Comparison of ENCODE assay signal across 16 cellular contexts in genomic region chr1:32758177-32758794, GRCh38. TPM values are rescaled to one million over a fixed set of nuclear protein-coding genes. Genes with fewer than 3 reads are reported as not detected.
DNase-seq lines count a peak whose midpoint lies in the region; ATAC-seq and TF ChIP-seq lines count a peak whose summit lies in the region.
"Had no signal": no experiment of that assay in that cellular context is flagged by ENCODE, and none has a peak within 500 bp of the region (broad histone marks: within the 10 kb centered on the region; RNA-seq: fewer than 3 reads in every experiment).

No MANE protein-coding gene starts in this region.

- H3K27me3 Mint-ChIP-seq in GM23338 (ENCODE audit: insufficient read depth, low read depth, poor library complexity): peaks cover 15% of the 10 kb centered on the region
- H3K27me3 Mint-ChIP-seq in natural killer cell treated with Interleukin-12 subunit alpha and Interleukin-12 subunit beta and Interleukin-15 and Interleukin-18, amount 100 ng/mL, for 72 hours: no peaks in the 10 kb centered on the region

- peak overlapping the region; percentile 99; the same call in 1 of the 2 replicates for H3K27ac Mint-ChIP-seq in GM23338
- H3K27ac Mint-ChIP-seq in natural killer cell treated with Interleukin-12 subunit alpha and Interleukin-12 subunit beta and Interleukin-15 and Interleukin-18, amount 100 ng/mL, for 72 hours: no peak overlapping the region
- H3K27ac Mint-ChIP-seq: activated naive CD4-positive, alpha-beta T cell treated with anti-CD3 and anti-CD28 coated beads, Interleukin-2, amount 10 ng/mL, durations not matched to agents 7 days and 5 days had no signal

- H3K27me3 ChIP-seq in GM23338 (ENCODE audit: insufficient read depth) (no peaks in the 10 kb centered on the region), body of pancreas (no peaks in the 10 kb centered on the region), layer of hippocampus (ENCODE audit: control insufficient read depth, insufficient read depth, low read length) (no peaks in the 10 kb centered on the region), smooth muscle cell (ENCODE audit: low read depth) (no peaks in the 10 kb centered on the region)
- H3K27me3 ChIP-seq: gastrocnemius medialis had no signal

- DNase-seq in GM23338 (ENCODE audit: low spot score) (no peak), body of pancreas (no peak), smooth muscle cell (lab: John Stamatoyannopoulos, UW; ENCODE audit: unreplicated experiment) (no peak), HEK293T (ENCODE audit: extremely low spot score) (no peak), Right ventricle myocardium inferior (ENCODE audit: missing footprints) (no peak), cortex of kidney (lab: John Stamatoyannopoulos, UW) (no peak)
- no peak for DNase-seq in natural killer cell treated with Interleukin-12 subunit alpha and Interleukin-12 subunit beta and Interleukin-15 and Interleukin-18, amount 100 ng/mL, for 72 hours (ENCODE audit: low spot score)
- DNase-seq: activated naive CD4-positive, alpha-beta T cell treated with anti-CD3 and anti-CD28 coated beads, Interleukin-2, amount 10 ng/mL, durations not matched to agents 7 days and 5 days; activated T-cell treated with anti-CD3 and anti-CD28 coated beads for 4 hours; DMS 273 treated with DMSO at 0.1 percent for 48 hours; gastrocnemius medialis; NCI-H1092; psoas muscle; SHP77 treated with DMSO at 0.1 percent for 48 hours had no signal

- intact Hi-C loops in body of pancreas (cut with DNase I): no loop called here
- intact Hi-C loops in Right ventricle myocardium inferior (cut with DNase I): no loop called here

- H3K36me3 ChIP-seq in GM23338 (ENCODE audit: insufficient read depth) (0 out of 2 replicates have a peak, but pooled peaks cover under 1% of the 10 kb centered on the region), body of pancreas (replicated peaks in 1 of 2; ENCODE audit: insufficient read depth in 1 of 2, low read depth in 2 of 2) (no peaks in the 10 kb centered on the region), smooth muscle cell (ENCODE audit: low read depth) (no peaks in the 10 kb centered on the region)
- H3K36me3 ChIP-seq: gastrocnemius medialis had no signal

- peaks cover 67% of the 10 kb centered on the region for H3K79me2 ChIP-seq in GM23338 (replicated peaks; ENCODE audit: insufficient read depth)
- H3K79me2 ChIP-seq in smooth muscle cell (ENCODE audit: low read depth): peaks cover 28% of the 10 kb centered on the region

- H3K9me3 ChIP-seq in body of pancreas: no peaks in the 10 kb centered on the region
- H3K9me3 ChIP-seq in smooth muscle cell (replicated peaks; ENCODE audit: low read depth): no peaks in the 10 kb centered on the region
- H3K9me3 ChIP-seq: gastrocnemius medialis, psoas muscle had no signal

- POLR2A ChIA-PET in HEK293T (lab: Yijun Ruan, JAX): interaction anchor here (1.2 kb wide), 1 partner anchor 107 kb away, joined by 3 read pairs; the partner anchor contains the start of gene RBBP4

- ATAC-seq in GM23338 (no peak), body of pancreas (no peak), Right ventricle myocardium inferior (no peak)
- no peak for ATAC-seq in natural killer cell treated with Interleukin-12 subunit alpha and Interleukin-12 subunit beta and Interleukin-15 and Interleukin-18, amount 100 ng/mL, for 72 hours
- ATAC-seq: gastrocnemius medialis, psoas muscle had no signal

- H3F3A ChIP-seq in GM23338 (replicated peaks; ENCODE audit: low read depth) (peaks cover 35% of the 10 kb centered on the region), smooth muscle cell (ENCODE audit: low read depth) (peaks cover 13% of the 10 kb centered on the region)

- peaks cover 9% of the 10 kb centered on the region for H3K36me3 Mint-ChIP-seq in GM23338 (ENCODE audit: low read depth)
- no peaks in the 10 kb centered on the region for H3K36me3 Mint-ChIP-seq in natural killer cell treated with Interleukin-12 subunit alpha and Interleukin-12 subunit beta and Interleukin-15 and Interleukin-18, amount 100 ng/mL, for 72 hours
- H3K36me3 Mint-ChIP-seq: activated naive CD4-positive, alpha-beta T cell treated with anti-CD3 and anti-CD28 coated beads, Interleukin-2, amount 10 ng/mL, durations not matched to agents 7 days and 5 days had no signal

- H3K4me1 ChIP-seq in GM23338 (ENCODE audit: insufficient read depth) (peaks cover 65% of the 10 kb centered on the region), body of pancreas (peaks cover 83% of the 10 kb centered on the region), smooth muscle cell (ENCODE audit: low read depth) (peaks cover 32% of the 10 kb centered on the region)

- CTCF ChIA-PET in HEK293T (lab: Yijun Ruan, JAX): interaction anchor here (1.4 to 2.1 kb wide), 2 partner anchors 16 to 46 kb away, joined by 3 to 7 read pairs; no protein-coding TSS in a partner anchor

- H3K9me2 ChIP-seq in GM23338 (ENCODE audit: insufficient read depth): no peaks in the 10 kb centered on the region

- no peak for TF ChIP-seq POLR2A in body of pancreas (IDR thresholded peaks at IDR 0.05)

- H4K20me1 ChIP-seq in GM23338 (replicated peaks; ENCODE audit: insufficient read depth) (peaks cover 4% of the 10 kb centered on the region; the same call in 1 of the 2 replicates), smooth muscle cell (ENCODE audit: low read depth) (peaks cover 42% of the 10 kb centered on the region)

- 54 to 63% methylated on average over 4 to 7 of the region's 7 CpGs for WGBS in body of pancreas, 2 donors
- WGBS in smooth muscle cell (ENCODE audit: low lambda C conversion rate): 56% methylated on average over 7 of the region's 7 CpGs

- peak overlapping the region; percentile 100 for H3K27ac ChIP-seq in GM23338 (ENCODE audit: low read depth)
- peak overlapping the region; percentile 97 to 100 (median 98) for H3K27ac ChIP-seq in body of pancreas
- peak overlapping the region; percentile 46 for H3K27ac ChIP-seq in layer of hippocampus (ENCODE audit: low read depth, low read length)
- peak overlapping the region; percentile 92 for H3K27ac ChIP-seq in smooth muscle cell (ENCODE audit: low read depth)
- H3K27ac ChIP-seq: gastrocnemius medialis, psoas muscle had no signal

- H3K4me2 ChIP-seq in GM23338: peak overlapping the region; percentile 72
- no peak overlapping the region for H3K4me2 ChIP-seq in smooth muscle cell

- H3K4me3 ChIP-seq in GM23338 (0 out of 2 replicates have a peak overlapping the region, but pooled peaks have one; percentile 44), body of pancreas (no peak overlapping the region), smooth muscle cell (no peak overlapping the region)
- H3K4me3 ChIP-seq: gastrocnemius medialis, psoas muscle had no signal

- no peaks in the 10 kb centered on the region; the same call in 2 of the 3 replicates for H3K9me3 Mint-ChIP-seq in GM23338
- no peaks in the 10 kb centered on the region for H3K9me3 Mint-ChIP-seq in natural killer cell treated with Interleukin-12 subunit alpha and Interleukin-12 subunit beta and Interleukin-15 and Interleukin-18, amount 100 ng/mL, for 72 hours
- H3K9me3 Mint-ChIP-seq: activated naive CD4-positive, alpha-beta T cell treated with anti-CD3 and anti-CD28 coated beads, Interleukin-2, amount 10 ng/mL, durations not matched to agents 7 days and 5 days had no signal

- TF ChIP-seq CTCF in GM23338 (conservative IDR thresholded peaks at IDR 0.05; ENCODE audit: low read depth in 2 of 2): no peak
- no peak for TF ChIP-seq CTCF in body of pancreas (IDR thresholded peaks at IDR 0.05)
- no peak for TF ChIP-seq CTCF in smooth muscle cell (IDR thresholded peaks at IDR 0.05; ENCODE audit: borderline replicate concordance, insufficient read depth, poor library complexity, severe bottlenecking)

- H2AFZ ChIP-seq in GM23338: no peak overlapping the region
- no peak overlapping the region for H2AFZ ChIP-seq in smooth muscle cell (ENCODE audit: low read depth)

- peak overlapping the region; percentile 40; the same call in 1 of the 3 replicates for H3K4me3 Mint-ChIP-seq in GM23338
- no peak overlapping the region for H3K4me3 Mint-ChIP-seq in natural killer cell treated with Interleukin-12 subunit alpha and Interleukin-12 subunit beta and Interleukin-15 and Interleukin-18, amount 100 ng/mL, for 72 hours
- H3K4me3 Mint-ChIP-seq: activated naive CD4-positive, alpha-beta T cell treated with anti-CD3 and anti-CD28 coated beads, Interleukin-2, amount 10 ng/mL, durations not matched to agents 7 days and 5 days had no signal

- H3K9ac ChIP-seq in smooth muscle cell (ENCODE audit: low read depth): no peak overlapping the region

- peaks cover 74% of the 10 kb centered on the region for H3K4me1 Mint-ChIP-seq in GM23338
- H3K4me1 Mint-ChIP-seq in natural killer cell treated with Interleukin-12 subunit alpha and Interleukin-12 subunit beta and Interleukin-15 and Interleukin-18, amount 100 ng/mL, for 72 hours (ENCODE audit: low read depth in 2 of 2): peaks cover 11% of the 10 kb centered on the region in 2 donors

TF ChIP-seq in GM23338, 12 proteins besides CTCF, POLR2A, EP300 and RAD21 (continues in another document):
- TF ChIP-seq STAT1 (IDR thresholded peaks at IDR 0.05; ENCODE audit: unreplicated experiment) (no peak), EZH2phosphoT487 (IDR thresholded peaks at IDR 0.05; ENCODE audit: unreplicated experiment) (no peak)

TF ChIP-seq in HEK293T, 16 proteins besides CTCF, POLR2A, EP300 and RAD21 (continues in another document):
- TF ChIP-seq ZNF384 (IDR thresholded peaks at IDR 0.05) (no peak), FOXK2 (IDR thresholded peaks at IDR 0.05) (no peak), CTBP1 (IDR thresholded peaks at IDR 0.05; ENCODE audit: borderline replicate concordance) (no peak)

RNA-seq across cellular contexts. Expression of gene SYNC, which starts 55.7 kb away (rescaled TPM):
- not detected in 2 replicates for total RNA-seq in GM23338 (2014; rRNA removed; shearing (Covaris generic))
- 0.31 TPM in 1 of 2 replicates, not detected in the other for polyA plus RNA-seq in GM23338 (2016; fragmentation: Nextera tagmentation; extraction: Ambion mirVana)
- total RNA-seq in body of pancreas: 1 to 10 TPM; 2.3 to 4.9 TPM
- total RNA-seq in smooth muscle cell: 4.4 and 6.2 TPM in 2 replicates
- 4.6 and 4.9 TPM in 2 replicates for polyA plus RNA-seq in smooth muscle cell
- total RNA-seq in Right ventricle myocardium inferior: 24.7 TPM
- not detected for total RNA-seq in natural killer cell treated with Interleukin-12 subunit alpha and Interleukin-12 subunit beta and Interleukin-15 and Interleukin-18, amount 100 ng/mL, for 72 hours
- total RNA-seq: T-helper 2 cell treated with Interferon-gamma antibody and Interleukin-4, amounts not matched to agents 100 ng/mL and 5 ng/mL, for 36 hours had no signal

RNA-seq across cellular contexts. Expression of gene YARS1, which starts 58.9 kb away (rescaled TPM):
- total RNA-seq in GM23338 (2014; rRNA removed; shearing (Covaris generic)): 158 and 182 TPM in 2 replicates
- polyA plus RNA-seq in GM23338 (2016; fragmentation: Nextera tagmentation; extraction: Ambion mirVana) (132 and 134 TPM in 2 replicates), smooth muscle cell (82.9 and 96.9 TPM in 2 replicates)
- total RNA-seq in body of pancreas (10 to 100 TPM; 40.2 to 76.8 TPM), smooth muscle cell (52.1 and 56.5 TPM in 2 replicates), Right ventricle myocardium inferior (29.8 TPM)
- 100 to 1,000 TPM; 228 to 274 TPM for total RNA-seq in natural killer cell treated with Interleukin-12 subunit alpha and Interleukin-12 subunit beta and Interleukin-15 and Interleukin-18, amount 100 ng/mL, for 72 hours

RNA-seq across cellular contexts. Expression of gene S100PBP, which starts 59.2 kb away (rescaled TPM):
- total RNA-seq in GM23338 (2014; rRNA removed; shearing (Covaris generic)): 60.5 and 65.2 TPM in 2 replicates
- polyA plus RNA-seq in GM23338 (2016; fragmentation: Nextera tagmentation; extraction: Ambion mirVana) (21.9 and 30.6 TPM in 2 replicates), smooth muscle cell (13.1 and 22.1 TPM in 2 replicates)
- total RNA-seq in body of pancreas (10 to 100 TPM; 15.6 to 27.0 TPM), smooth muscle cell (39.1 and 39.7 TPM in 2 replicates), Right ventricle myocardium inferior (11.7 TPM)
- total RNA-seq in natural killer cell treated with Interleukin-12 subunit alpha and Interleukin-12 subunit beta and Interleukin-15 and Interleukin-18, amount 100 ng/mL, for 72 hours: 10 to 100 TPM; 31.0 to 54.9 TPM

Comparison
In these comparisons a context has a peak if more than half of its experiments do, and no peak if none do; other contexts are left out.
1. H3K27ac ChIP-seq: peak in every context shown above with its lines; median percentile 100 in GM23338; 98 in body of pancreas; 92 in smooth muscle cell; 46 in layer of hippocampus.